In the genomic region with DNA sequence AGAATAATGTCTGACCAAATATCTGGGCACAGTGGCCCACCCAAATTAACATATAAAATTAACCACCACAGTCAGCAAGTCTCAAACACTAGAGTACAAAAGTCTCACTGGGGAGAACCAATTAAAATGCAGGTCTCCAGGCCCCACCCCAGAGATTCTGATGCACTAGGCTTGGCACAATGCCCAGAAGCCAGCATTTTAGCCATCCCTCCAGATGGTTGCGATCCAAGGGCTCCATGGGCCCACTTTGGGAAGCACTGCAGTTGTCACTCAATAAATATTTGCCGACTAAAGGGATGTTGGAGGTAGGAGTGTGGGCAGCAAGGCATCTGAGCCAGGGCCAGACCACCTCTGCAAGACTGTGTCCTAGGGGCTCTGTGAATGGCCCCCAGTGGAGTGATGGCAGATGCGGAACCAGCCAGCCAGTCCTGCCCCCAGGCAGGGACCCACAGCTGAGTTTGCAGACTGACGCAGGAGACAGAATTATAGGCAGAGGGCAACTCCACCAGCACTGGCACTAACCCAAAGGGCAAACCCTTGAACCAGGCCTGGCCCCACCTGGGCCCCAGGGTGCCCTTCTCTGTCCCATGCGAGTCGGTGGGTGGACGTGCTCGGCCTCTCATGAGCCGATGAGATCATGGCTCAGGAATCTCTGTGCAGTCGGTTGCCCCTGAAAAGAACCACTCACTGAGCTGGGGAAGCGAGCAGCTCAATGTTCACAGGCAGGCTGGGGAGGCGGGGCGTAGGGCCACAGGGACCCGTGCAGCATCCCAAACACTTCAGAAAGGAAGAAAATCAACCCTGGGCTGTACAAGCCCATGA, we compare ENCODE assay signal across 1 cellular context.
TF ChIP-seq lines count a peak whose summit lies in the region.

No MANE protein-coding gene starts in this region.

TF ChIP-seq in WTC11, 78 proteins besides CTCF, POLR2A, EP300 and RAD21 (continued from another document):
- TF ChIP-seq, protein P1, sequence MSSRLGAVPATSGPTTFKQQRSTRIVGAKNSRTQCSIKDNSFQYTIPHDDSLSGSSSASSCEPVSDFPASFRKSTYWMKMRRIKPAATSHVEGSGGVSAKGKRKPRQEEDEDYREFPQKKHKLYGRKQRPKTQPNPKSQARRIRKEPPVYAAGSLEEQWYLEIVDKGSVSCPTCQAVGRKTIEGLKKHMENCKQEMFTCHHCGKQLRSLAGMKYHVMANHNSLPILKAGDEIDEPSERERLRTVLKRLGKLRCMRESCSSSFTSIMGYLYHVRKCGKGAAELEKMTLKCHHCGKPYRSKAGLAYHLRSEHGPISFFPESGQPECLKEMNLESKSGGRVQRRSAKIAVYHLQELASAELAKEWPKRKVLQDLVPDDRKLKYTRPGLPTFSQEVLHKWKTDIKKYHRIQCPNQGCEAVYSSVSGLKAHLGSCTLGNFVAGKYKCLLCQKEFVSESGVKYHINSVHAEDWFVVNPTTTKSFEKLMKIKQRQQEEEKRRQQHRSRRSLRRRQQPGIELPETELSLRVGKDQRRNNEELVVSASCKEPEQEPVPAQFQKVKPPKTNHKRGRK (CRISPR knock-in tag; IDR thresholded peaks at IDR 0.05; ENCODE audit: borderline replicate concordance), result no peak
- TF ChIP-seq ZNF121 (CRISPR knock-in tag; IDR thresholded peaks at IDR 0.05), result no peak
- TF ChIP-seq, protein P2, sequence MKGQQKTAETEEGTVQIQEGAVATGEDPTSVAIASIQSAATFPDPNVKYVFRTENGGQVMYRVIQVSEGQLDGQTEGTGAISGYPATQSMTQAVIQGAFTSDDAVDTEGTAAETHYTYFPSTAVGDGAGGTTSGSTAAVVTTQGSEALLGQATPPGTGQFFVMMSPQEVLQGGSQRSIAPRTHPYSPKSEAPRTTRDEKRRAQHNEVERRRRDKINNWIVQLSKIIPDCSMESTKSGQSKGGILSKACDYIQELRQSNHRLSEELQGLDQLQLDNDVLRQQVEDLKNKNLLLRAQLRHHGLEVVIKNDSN (CRISPR knock-in tag; IDR thresholded peaks at IDR 0.05), result no peak
